In genomic region chr11:27614092-27614491, GRCh38 we compare ENCODE assay signal across 24 cellular contexts.
"Had no signal": no experiment of that assay in that cellular context is flagged by ENCODE, and none has a peak within 500 bp of the region (broad histone marks: within the 10 kb centered on the region; RNA-seq: fewer than 3 reads in every experiment).

No MANE protein-coding gene starts in this region.

- FAIRE-seq: HepG2 had no signal

- H3K36me3 ChIP-seq: MG63, Peyer's patch, SJCRH30 had no signal

- H3K27me3 ChIP-seq: MG63, Peyer's patch, SJCRH30 had no signal

- H3K4me3 ChIP-seq: MG63, Peyer's patch had no signal

- ATAC-seq: HepG2, Right ventricle myocardium inferior, SK-N-SH treated with all-trans-retinoic acid at 6 μM for 48 hours had no signal

- H3K27ac ChIP-seq: Peyer's patch had no signal

- H3K9me3 ChIP-seq: MG63, Peyer's patch, SJCRH30 had no signal

- H3K4me1 ChIP-seq: Peyer's patch had no signal

- DNase-seq: Karpas-422, KG1, NCI-H1092, NCI-H1105 treated with DMSO at 0.1 percent for 48 hours, NCI-H1417 treated with DMSO at 0.1 percent for 48 hours, NCI-H146, NCI-H1694 treated with DMSO at 0.1 percent for 48 hours, NCI-H1930, NCI-H2081, NCI-H2107, NCI-H2171, NCI-H226, NCI-H446, NCI-H510A, NCI-H524 treated with DMSO at 0.1 percent for 48 hours, NCI-H69, NCI-H774, Peyer's patch, SHP77 treated with DMSO at 0.1 percent for 48 hours had no signal
